ENCODE assay signal across 16 cellular contexts in the genomic region with DNA sequence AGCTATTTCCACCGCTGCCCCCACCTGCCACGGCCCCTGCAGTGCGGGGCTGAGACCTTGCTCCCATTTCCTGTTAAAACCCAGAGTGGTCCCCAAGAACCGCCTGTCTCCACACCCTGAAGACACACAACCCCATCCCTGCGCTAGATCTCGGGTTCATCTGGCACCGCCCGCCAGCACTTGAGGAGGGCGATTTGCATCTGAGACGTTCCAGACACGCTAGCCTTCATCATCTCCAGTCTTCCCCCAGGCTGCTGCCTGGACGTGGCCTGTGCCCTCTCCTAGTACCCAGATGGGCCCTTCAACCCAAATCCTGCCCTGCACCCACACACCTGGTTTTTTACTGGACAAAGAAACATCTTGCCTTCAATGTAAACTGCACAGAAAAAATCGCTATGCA.
"Had no signal": no experiment of that assay in that cellular context is flagged by ENCODE, and none has a peak within 500 bp of the region (broad histone marks: within the 10 kb centered on the region; RNA-seq: fewer than 3 reads in every experiment).

No MANE protein-coding gene starts in this region.

- DNase-seq: activated B cell treated with CpG ODN at 0.5 μM for 24 hours; activated CD4-positive, alpha-beta T cell treated with anti-CD3 and anti-CD28 coated beads, Interleukin-2, amount 10 ng/mL, durations not matched to agents 24 days and 14 days; activated gamma-delta T cell; activated T-cell treated with anti-CD3 and anti-CD28 coated beads, Interleukin-2, amount 50 U/mL, for 4 hours; anterior cingulate cortex; colonic mucosa; foreskin melanocyte; kidney; occipital lobe; stimulated activated CD4-positive, alpha-beta T cell treated with anti-CD3 and anti-CD28 coated beads, Interleukin-15, amount 100 ng/mL, for 24 hours; stimulated activated CD4-positive, alpha-beta T cell treated with anti-CD3 and anti-CD28 coated beads, Interleukin-4, amount 100 ng/mL, for 24 hours; stomach had no signal

- H3K4me1 ChIP-seq: colonic mucosa, stomach had no signal

- H3K27me3 ChIP-seq: colonic mucosa, heart left ventricle, stomach had no signal

- H3K27me3 Mint-ChIP-seq: activated B cell treated with CpG ODN at 0.5 μM for 24 hours; activated CD4-positive, alpha-beta T cell treated with anti-CD3 and anti-CD28 coated beads, Interleukin-2, amount 10 ng/mL, durations not matched to agents 24 days and 14 days had no signal

- H3K27ac ChIP-seq: colonic mucosa, heart left ventricle, stomach had no signal

- H3K9me3 ChIP-seq: colonic mucosa had no signal

- H3K4me3 ChIP-seq: colonic mucosa, heart left ventricle, stomach had no signal

- H3K27ac Mint-ChIP-seq: activated B cell treated with CpG ODN at 0.5 μM for 24 hours; activated CD4-positive, alpha-beta T cell treated with anti-CD3 and anti-CD28 coated beads, Interleukin-2, amount 10 ng/mL, durations not matched to agents 24 days and 14 days; activated naive CD8-positive, alpha-beta T cell treated with anti-CD3 and anti-CD28 coated beads, Interleukin-2, amount 10 ng/mL, durations not matched to agents 7 days and 5 days; mesothelial cell of epicardium; T-helper 1 cell treated with Interleukin-12 subunit alpha and Interleukin-12 subunit beta and Interleukin-4 antibody, amounts not matched to agents 30 μg/mL and 1 μg/mL, for 36 hours had no signal

- H3K4me1 Mint-ChIP-seq: activated B cell treated with CpG ODN at 0.5 μM for 24 hours, mesothelial cell of epicardium had no signal

- H3K4me3 Mint-ChIP-seq: activated B cell treated with CpG ODN at 0.5 μM for 24 hours; activated CD4-positive, alpha-beta T cell treated with anti-CD3 and anti-CD28 coated beads, Interleukin-2, amount 10 ng/mL, durations not matched to agents 24 days and 14 days; activated naive CD8-positive, alpha-beta T cell treated with anti-CD3 and anti-CD28 coated beads, Interleukin-2, amount 10 ng/mL, durations not matched to agents 7 days and 5 days; activated T-cell treated with anti-CD3 and anti-CD28 coated beads, Interleukin-2, amount 50 U/mL, for 4 hours; mesothelial cell of epicardium; T-helper 1 cell treated with Interleukin-12 subunit alpha and Interleukin-12 subunit beta and Interleukin-4 antibody, amounts not matched to agents 30 μg/mL and 1 μg/mL, for 36 hours had no signal

- ATAC-seq: activated T-cell treated with anti-CD3 and anti-CD28 coated beads, Interleukin-2, amount 50 U/mL, for 4 hours had no signal
